ENCODE assay signal across 1 cellular context in genomic region chr5:175728885-175729828, GRCh38.
TF ChIP-seq lines count a peak whose summit lies in the region.

No MANE protein-coding gene starts in this region.

TF ChIP-seq in GM12878, 131 proteins besides CTCF, POLR2A, EP300 and RAD21 (continued from another document):
- TF ChIP-seq CEBPZ (IDR thresholded peaks at IDR 0.05; ENCODE audit: low read depth, low read length): no peak
- no peak for TF ChIP-seq ZNF687 (IDR thresholded peaks at IDR 0.05)
- TF ChIP-seq, protein P1, sequence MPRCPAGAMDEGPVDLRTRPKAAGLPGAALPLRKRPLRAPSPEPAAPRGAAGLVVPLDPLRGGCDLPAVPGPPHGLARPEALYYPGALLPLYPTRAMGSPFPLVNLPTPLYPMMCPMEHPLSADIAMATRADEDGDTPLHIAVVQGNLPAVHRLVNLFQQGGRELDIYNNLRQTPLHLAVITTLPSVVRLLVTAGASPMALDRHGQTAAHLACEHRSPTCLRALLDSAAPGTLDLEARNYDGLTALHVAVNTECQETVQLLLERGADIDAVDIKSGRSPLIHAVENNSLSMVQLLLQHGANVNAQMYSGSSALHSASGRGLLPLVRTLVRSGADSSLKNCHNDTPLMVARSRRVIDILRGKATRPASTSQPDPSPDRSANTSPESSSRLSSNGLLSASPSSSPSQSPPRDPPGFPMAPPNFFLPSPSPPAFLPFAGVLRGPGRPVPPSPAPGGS (IDR thresholded peaks at IDR 0.05; ENCODE audit: borderline replicate concordance, insufficient read depth, low read depth, low read length, poor library complexity, severe bottlenecking): no peak
- no peak for TF ChIP-seq BCLAF1 (IDR thresholded peaks at IDR 0.05)
- no peak for TF ChIP-seq EZH2 (IDR thresholded peaks at IDR 0.05; ENCODE audit: borderline replicate concordance, control insufficient read depth, low read depth, low read length)
- TF ChIP-seq SRF (IDR thresholded peaks at IDR 0.05; ENCODE audit: low read depth in 2 of 2, low read length in 2 of 2): no peak
- TF ChIP-seq BRCA1 (IDR thresholded peaks at IDR 0.05; ENCODE audit: low read depth, low read length): no peak
- no peak for TF ChIP-seq TCF12 (IDR thresholded peaks at IDR 0.05; ENCODE audit: low read depth, low read length)
- TF ChIP-seq CHD1 (IDR thresholded peaks at IDR 0.05; ENCODE audit: low read depth, low read length): no peak
- TF ChIP-seq CBX3 (IDR thresholded peaks at IDR 0.05; ENCODE audit: borderline replicate concordance, low read depth): no peak
- no peak for TF ChIP-seq POU2F2 (IDR thresholded peaks at IDR 0.05; ENCODE audit: borderline replicate concordance, low read depth, low read length)
- no peak for TF ChIP-seq ETV6 (conservative IDR thresholded peaks at IDR 0.05 in 1 of 2, IDR thresholded peaks at IDR 0.05 in 1 of 2; ENCODE audit: borderline replicate concordance in 1 of 2, low read depth in 1 of 2)
TF ChIP-seq in GM12878: peak in this region for 0.
